In genomic region chr17:81018044-81018802, GRCh38 we compare ENCODE assay signal across 8 cellular contexts. TPM values are rescaled to one million over a fixed set of nuclear protein-coding genes. Genes with fewer than 3 reads are reported as not detected.
A peak's percentile ranks its signal among the peaks of the same experiment; 100 is the strongest.
DNase-seq lines count a peak whose midpoint lies in the region; ATAC-seq and TF ChIP-seq lines count a peak whose summit lies in the region.

No MANE protein-coding gene starts in this region.

- H3K9ac ChIP-seq in fibroblast of lung (ENCODE audit: insufficient read depth, low read length): peak overlapping the region; percentile 8

- peak overlapping the region; percentile 53 for H3K27ac ChIP-seq in fibroblast of lung (ENCODE audit: insufficient read depth, low read length)

- H2AFZ ChIP-seq in fibroblast of lung (ENCODE audit: low read length): peak overlapping the region; percentile 81

- H3K4me2 ChIP-seq in fibroblast of lung (ENCODE audit: extremely low read depth, insufficient read depth, low read length): peak overlapping the region; percentile 93

- no peak for TF ChIP-seq CTCF in fibroblast of lung (conservative IDR thresholded peaks at IDR 0.05 in 1 of 2, IDR thresholded peaks at IDR 0.05 in 1 of 2; ENCODE audit: low read depth in 1 of 2, low read length in 2 of 2)
- TF ChIP-seq CTCF in omental fat pad (IDR thresholded peaks at IDR 0.05): no peak

- H3K79me2 ChIP-seq in fibroblast of lung (ENCODE audit: control insufficient read depth, insufficient read depth, low read length): no peaks in the 10 kb centered on the region

- ATAC-seq in omental fat pad (ENCODE audit: low FRiP score) (peak; percentile 17), HG02840 (IDR thresholded peaks at IDR 0.05; ENCODE audit: low FRiP score, unreplicated experiment) (no peak), GM19467 (IDR thresholded peaks at IDR 0.05; ENCODE audit: unreplicated experiment) (no peak)

- peak overlapping the region; percentile 28 to 41 (median 39) for H3K4me3 ChIP-seq in fibroblast of lung (replicated peaks in 1 of 4; ENCODE audit: control extremely low read depth in 1 of 4, insufficient read depth in 1 of 4, low read depth in 3 of 4, low read length in 4 of 4)

- DNase-seq in DMS153 (lab: John Stamatoyannopoulos, UW) (peak; percentile 68), NCI-H1092 treated with DMSO at 0.1 percent for 48 hours (lab: John Stamatoyannopoulos, UW) (peak; percentile 82), fibroblast of lung (ENCODE audit: low read depth in 2 of 2) (peak; percentile 49 to 59), omental fat pad (ENCODE audit: low spot score) (no peak), inferior parietal cortex (ENCODE audit: extremely low spot score) (no peak)
- DNase-seq in activated CD4-positive, alpha-beta T cell treated with anti-CD3 and anti-CD28 coated beads, Interleukin-2, amount 50 U/mL, for 48 hours: peak; percentile 28 to 41

- no peaks in the 10 kb centered on the region for H3K9me3 ChIP-seq in fibroblast of lung (ENCODE audit: control insufficient read depth, insufficient read depth, low read depth, low read length)

- no peaks in the 10 kb centered on the region for H4K20me1 ChIP-seq in fibroblast of lung (ENCODE audit: control insufficient read depth, extremely low read depth, insufficient read depth, low read length)

- no peaks in the 10 kb centered on the region for H3K27me3 ChIP-seq in fibroblast of lung (ENCODE audit: control insufficient read depth, insufficient read depth, low read length)

- peaks cover 7% of the 10 kb centered on the region for H3K4me1 ChIP-seq in fibroblast of lung (ENCODE audit: control insufficient read depth, extremely low read depth, insufficient read depth, low read length)

- H3K36me3 ChIP-seq in fibroblast of lung (ENCODE audit: control insufficient read depth, insufficient read depth, low read length): no peaks in the 10 kb centered on the region

RNA-seq across cellular contexts. Expression of gene BAIAP2, which starts 16.7 kb away (rescaled TPM):
- total RNA-seq in fibroblast of lung: 10.0 and 13.4 TPM in 2 replicates
- polyA plus RNA-seq in fibroblast of lung: 6.0 and 10.9 TPM in 2 replicates
- polyA plus RNA-seq in fibroblast of lung (2012): 11.7 and 22.1 TPM in 2 replicates
- polyA minus RNA-seq in fibroblast of lung (ENCODE audit: low replicate concordance): 15.5 and 29.9 TPM in 2 replicates
- total RNA-seq in omental fat pad: 10 to 100 TPM; 15.9 to 50.2 (median 36.4) TPM

RNA-seq across cellular contexts. Expression of gene CHMP6, which starts 26.6 kb away (rescaled TPM):
- total RNA-seq in fibroblast of lung: 9.2 and 11.2 TPM in 2 replicates
- polyA plus RNA-seq in fibroblast of lung: 30.1 and 34.4 TPM in 2 replicates
- 33.4 and 34.9 TPM in 2 replicates for polyA plus RNA-seq in fibroblast of lung (2012)
- polyA minus RNA-seq in fibroblast of lung (ENCODE audit: low replicate concordance): 7.2 and 12.8 TPM in 2 replicates
- 10 to 100 TPM; 13.5 to 23.2 (median 16.8) TPM for total RNA-seq in omental fat pad

Comparison
In these comparisons a context has a peak if more than half of its experiments do, and no peak if none do; other contexts are left out.
1. DNase-seq: peak in DMS153 (single experiment), NCI-H1092 treated with DMSO at 0.1 percent for 48 hours (single experiment), activated CD4-positive, alpha-beta T cell treated with anti-CD3 and anti-CD28 coated beads, Interleukin-2, amount 50 U/mL, for 48 hours (2 of 2) and fibroblast of lung (2 of 2); none in omental fat pad (single experiment) and inferior parietal cortex (single experiment).